In the genomic region with DNA sequence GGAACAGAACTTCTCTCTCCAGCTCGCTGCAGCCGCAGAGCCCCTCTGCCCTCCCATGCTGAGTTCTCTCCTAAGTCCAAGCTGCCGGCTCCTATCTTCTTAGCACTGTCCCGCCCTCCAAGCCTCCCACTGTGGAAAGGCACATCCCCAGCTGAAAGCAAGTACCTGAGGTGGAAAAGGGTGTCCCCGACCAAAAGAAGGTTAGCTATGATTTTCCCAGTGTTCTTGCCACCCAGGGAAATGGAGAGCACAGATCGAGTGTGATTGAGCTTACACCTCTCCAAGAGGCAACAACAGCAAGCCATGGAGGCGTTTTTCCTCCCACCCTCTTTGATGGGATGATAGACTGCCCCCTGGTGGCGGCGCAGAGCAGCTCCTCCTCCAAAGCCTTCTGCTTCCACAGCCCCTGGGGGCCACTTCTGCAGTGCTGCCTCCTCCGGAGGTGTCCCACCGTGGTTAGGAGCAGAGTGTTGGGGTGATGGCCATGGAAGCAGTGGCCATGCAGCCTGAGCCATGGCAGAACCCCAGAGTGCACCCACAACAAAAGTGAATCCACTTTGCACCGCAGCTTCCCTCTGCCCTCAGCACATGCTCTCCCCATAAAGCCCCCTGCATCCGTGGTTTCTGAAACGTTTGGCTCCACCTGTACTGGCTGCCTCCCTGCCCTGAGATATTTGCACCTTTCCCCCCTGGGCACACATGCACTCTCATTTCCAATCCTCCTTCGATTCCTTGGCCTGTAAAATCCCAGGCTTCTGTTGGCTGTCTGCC, we compare ENCODE assay signal across 8 cellular contexts.
DNase-seq lines count a peak whose midpoint lies in the region; ATAC-seq and TF ChIP-seq lines count a peak whose summit lies in the region.

No MANE protein-coding gene starts in this region.

- intact Hi-C loops in heart right ventricle (cut with DNase I), result no loop called here
- intact Hi-C loops in Right ventricle myocardium inferior (cut with DNase I), result no loop called here
- intact Hi-C loops in activated T-helper 1 cell treated with anti-CD3 and anti-CD28 coated beads, Interleukin-12 subunit alpha, Interleukin-12 subunit beta, Interleukin-2, Interleukin-4 antibody, amounts not matched to agents 30 ng/mL and 10 ng/mL and 1 ng/mL, durations not matched to agents 14 hours and 24 hours and 36 hours (cut with micrococcal nuclease), result loop anchor here (1.0 to 10.0 kb wide), 4 partner anchors 335 to 1498 kb away; no protein-coding TSS in a partner anchor

- no peaks in the 10 kb centered on the region for H3K4me1 ChIP-seq in heart right ventricle
- H3K4me1 ChIP-seq in Peyer's patch, result no peaks in the 10 kb centered on the region
- no peaks in the 10 kb centered on the region for H3K4me1 ChIP-seq in smooth muscle cell (ENCODE audit: low read depth)

- TF ChIP-seq CTCF in heart right ventricle (IDR thresholded peaks at IDR 0.05), result peak; percentile 28 to 91 (median 66)
- peak in 5 of 6 experiments; percentile 39 to 60 (median 49) for TF ChIP-seq CTCF in Peyer's patch (IDR thresholded peaks at IDR 0.05)
- TF ChIP-seq CTCF in smooth muscle cell (IDR thresholded peaks at IDR 0.05; ENCODE audit: borderline replicate concordance, insufficient read depth, poor library complexity, severe bottlenecking), result peak; percentile 81

- H3K79me2 ChIP-seq in smooth muscle cell (ENCODE audit: low read depth), result no peaks in the 10 kb centered on the region

- no peaks in the 10 kb centered on the region for H3K9me3 Mint-ChIP-seq in activated T-helper 1 cell treated with anti-CD3 and anti-CD28 coated beads, Interleukin-12 subunit alpha, Interleukin-12 subunit beta, Interleukin-2, Interleukin-4 antibody, amounts not matched to agents 30 ng/mL and 10 ng/mL and 1 ng/mL, durations not matched to agents 14 hours and 24 hours and 36 hours

- H3K9me3 ChIP-seq in heart right ventricle, result no peaks in the 10 kb centered on the region
- no peaks in the 10 kb centered on the region for H3K9me3 ChIP-seq in Peyer's patch
- no peaks in the 10 kb centered on the region for H3K9me3 ChIP-seq in smooth muscle cell (replicated peaks; ENCODE audit: low read depth)

- H3K27me3 ChIP-seq in heart right ventricle (peaks cover 0 to 7% (median 0%) of the 10 kb centered on the region in 7 donors), Peyer's patch (no peaks in the 10 kb centered on the region), smooth muscle cell (ENCODE audit: low read depth) (no peaks in the 10 kb centered on the region)

- H2AFZ ChIP-seq in smooth muscle cell (ENCODE audit: low read depth), result no peak overlapping the region

- DNase-seq in heart right ventricle (peak in 1 of 2 donors; percentile 16), Right ventricle myocardium inferior (ENCODE audit: missing footprints) (no peak), Peyer's patch (peak in 2 of 3 donors; percentile 50 to 53), glomerular visceral epithelial cell (ENCODE audit: extremely low spot score) (peak; percentile 45), smooth muscle cell (lab: John Stamatoyannopoulos, UW; ENCODE audit: unreplicated experiment) (no peak), inferior parietal cortex (ENCODE audit: extremely low spot score) (no peak)
- DNase-seq in activated T-helper 1 cell treated with anti-CD3 and anti-CD28 coated beads, Interleukin-12 subunit alpha, Interleukin-12 subunit beta, Interleukin-2, Interleukin-4 antibody, amounts not matched to agents 30 ng/mL and 10 ng/mL and 1 ng/mL, durations not matched to agents 14 hours and 24 hours and 36 hours (ENCODE audit: low spot score), result peak; percentile 28

- no peaks in the 10 kb centered on the region for H3K36me3 Mint-ChIP-seq in activated T-helper 1 cell treated with anti-CD3 and anti-CD28 coated beads, Interleukin-12 subunit alpha, Interleukin-12 subunit beta, Interleukin-2, Interleukin-4 antibody, amounts not matched to agents 30 ng/mL and 10 ng/mL and 1 ng/mL, durations not matched to agents 14 hours and 24 hours and 36 hours (ENCODE audit: low read depth)

- no peak overlapping the region for H3K9ac ChIP-seq in smooth muscle cell (ENCODE audit: low read depth)

- ATAC-seq in heart right ventricle (no peak), Right ventricle myocardium inferior (no peak), HG03432 (IDR thresholded peaks at IDR 0.05; ENCODE audit: unreplicated experiment) (peak; percentile 77)

- no peak overlapping the region for H3K4me2 ChIP-seq in smooth muscle cell

- no peaks in the 10 kb centered on the region for H3K36me3 ChIP-seq in heart right ventricle
- H3K36me3 ChIP-seq in Peyer's patch, result no peaks in the 10 kb centered on the region
- H3K36me3 ChIP-seq in smooth muscle cell (ENCODE audit: low read depth), result no peaks in the 10 kb centered on the region

- peaks cover 3% of the 10 kb centered on the region for H3K27me3 Mint-ChIP-seq in activated T-helper 1 cell treated with anti-CD3 and anti-CD28 coated beads, Interleukin-12 subunit alpha, Interleukin-12 subunit beta, Interleukin-2, Interleukin-4 antibody, amounts not matched to agents 30 ng/mL and 10 ng/mL and 1 ng/mL, durations not matched to agents 14 hours and 24 hours and 36 hours (ENCODE audit: insufficient read depth)

- H3K4me3 ChIP-seq in heart right ventricle (no peak overlapping the region), Peyer's patch (no peak overlapping the region), smooth muscle cell (no peak overlapping the region)

- no peak overlapping the region for H3K27ac Mint-ChIP-seq in activated T-helper 1 cell treated with anti-CD3 and anti-CD28 coated beads, Interleukin-12 subunit alpha, Interleukin-12 subunit beta, Interleukin-2, Interleukin-4 antibody, amounts not matched to agents 30 ng/mL and 10 ng/mL and 1 ng/mL, durations not matched to agents 14 hours and 24 hours and 36 hours

- no peaks in the 10 kb centered on the region for H4K20me1 ChIP-seq in smooth muscle cell (ENCODE audit: low read depth)

- TF ChIP-seq POLR2A in Peyer's patch (IDR thresholded peaks at IDR 0.05), result no peak

- no peaks in the 10 kb centered on the region for H3K4me1 Mint-ChIP-seq in activated T-helper 1 cell treated with anti-CD3 and anti-CD28 coated beads, Interleukin-12 subunit alpha, Interleukin-12 subunit beta, Interleukin-2, Interleukin-4 antibody, amounts not matched to agents 30 ng/mL and 10 ng/mL and 1 ng/mL, durations not matched to agents 14 hours and 24 hours and 36 hours (ENCODE audit: low read depth)

- no peaks in the 10 kb centered on the region for H3F3A ChIP-seq in smooth muscle cell (ENCODE audit: low read depth)

- no peak overlapping the region for H3K4me3 Mint-ChIP-seq in activated T-helper 1 cell treated with anti-CD3 and anti-CD28 coated beads, Interleukin-12 subunit alpha, Interleukin-12 subunit beta, Interleukin-2, Interleukin-4 antibody, amounts not matched to agents 30 ng/mL and 10 ng/mL and 1 ng/mL, durations not matched to agents 14 hours and 24 hours and 36 hours

- H3K27ac ChIP-seq in heart right ventricle, result no peak overlapping the region
- no peak overlapping the region for H3K27ac ChIP-seq in Peyer's patch
- no peak overlapping the region for H3K27ac ChIP-seq in smooth muscle cell (ENCODE audit: low read depth)

- 42% methylated on average over 15 of the region's 15 CpGs for WGBS in heart right ventricle, 2 donors
- WGBS in smooth muscle cell (ENCODE audit: low lambda C conversion rate), result 59% methylated on average over 14 of the region's 15 CpGs

Comparison
In these comparisons a context has a peak if more than half of its experiments do, and no peak if none do; other contexts are left out.
1. DNase-seq: peak in Peyer's patch (2 of 3), activated T-helper 1 cell treated with anti-CD3 and anti-CD28 coated beads, Interleukin-12 subunit alpha, Interleukin-12 subunit beta, Interleukin-2, Interleukin-4 antibody, amounts not matched to agents 30 ng/mL and 10 ng/mL and 1 ng/mL, durations not matched to agents 14 hours and 24 hours and 36 hours (single experiment) and glomerular visceral epithelial cell (single experiment); none in Right ventricle myocardium inferior (single experiment), smooth muscle cell (single experiment) and inferior parietal cortex (single experiment).
2. Peak in every context shown above with its lines, with median percentiles within 50 percentile points of each other: CTCF ChIP-seq.